19 cellular contexts compared by ENCODE assay signal in genomic region chr7:151768805-151769188, GRCh38.
DNase-seq lines count a peak whose midpoint lies in the region; ATAC-seq lines count a peak whose summit lies in the region.
"Had no signal": no experiment of that assay in that cellular context is flagged by ENCODE, and none has a peak within 500 bp of the region (broad histone marks: within the 10 kb centered on the region; RNA-seq: fewer than 3 reads in every experiment).

No MANE protein-coding gene starts in this region.

- peaks cover 8% of the 10 kb centered on the region for H3K36me3 Mint-ChIP-seq in activated CD8-positive, alpha-beta memory T cell treated with anti-CD3 and anti-CD28 coated beads, Interleukin-2, amount 10 ng/mL, durations not matched to agents 7 days and 5 days
- H3K36me3 Mint-ChIP-seq in activated CD4-positive, alpha-beta memory T cell treated with anti-CD3 and anti-CD28 coated beads for 36 hours, result peaks cover 6% of the 10 kb centered on the region
- peaks cover 4% of the 10 kb centered on the region for H3K36me3 Mint-ChIP-seq in activated naive CD8-positive, alpha-beta T cell treated with anti-CD3 and anti-CD28 coated beads, Interleukin-2, amount 50 U/mL, for 24 hours (ENCODE audit: low read depth)
- H3K36me3 Mint-ChIP-seq in stimulated activated naive B cell treated with anti-CD40 and anti-IgM and Interleukin-4, amounts not matched to agents 10 μg/mL and 1 μg/mL and 100 μg/mL, for 72 hours, result peaks cover 12 to 30% of the 10 kb centered on the region in 2 donors
- H3K36me3 Mint-ChIP-seq: mesothelial cell of epicardium had no signal

- CTCF ChIA-PET in activated CD8-positive, alpha-beta memory T cell treated with anti-CD3 and anti-CD28 coated beads, Interleukin-2, amount 10 ng/mL, durations not matched to agents 7 days and 5 days (lab: Charles Lee), result interaction anchor here (1.3 to 7.9 kb wide), 5 partner anchors 9 to 136 kb away, joined by 4 to 69 read pairs (median 19); no protein-coding TSS in a partner anchor
- CTCF ChIA-PET in activated CD4-positive, alpha-beta memory T cell treated with anti-CD3 and anti-CD28 coated beads for 36 hours (lab: Charles Lee), result interaction anchor here (4.1 to 5.0 kb wide), 2 partner anchors 10 to 14 kb away, joined by 26 to 39 read pairs; no protein-coding TSS in a partner anchor

- H3K4me1 Mint-ChIP-seq in activated CD8-positive, alpha-beta memory T cell treated with anti-CD3 and anti-CD28 coated beads, Interleukin-2, amount 10 ng/mL, durations not matched to agents 7 days and 5 days, result peaks cover 53% of the 10 kb centered on the region
- peaks cover 47% of the 10 kb centered on the region for H3K4me1 Mint-ChIP-seq in activated CD4-positive, alpha-beta memory T cell treated with anti-CD3 and anti-CD28 coated beads for 36 hours (ENCODE audit: low read depth)
- peaks cover 60% of the 10 kb centered on the region for H3K4me1 Mint-ChIP-seq in activated naive CD8-positive, alpha-beta T cell treated with anti-CD3 and anti-CD28 coated beads, Interleukin-2, amount 50 U/mL, for 24 hours
- H3K4me1 Mint-ChIP-seq in stimulated activated naive B cell treated with anti-CD40 and anti-IgM and Interleukin-4, amounts not matched to agents 10 μg/mL and 1 μg/mL and 100 μg/mL, for 72 hours, result peaks cover 5 to 28% of the 10 kb centered on the region in 2 donors
- H3K4me1 Mint-ChIP-seq: mesothelial cell of epicardium had no signal

- intact Hi-C loops in activated CD4-positive, alpha-beta memory T cell treated with anti-CD3 and anti-CD28 coated beads for 36 hours (cut with micrococcal nuclease), result loop anchor here (1.0 kb wide), 4 partner anchors 12 to 168 kb away; no protein-coding TSS in a partner anchor

- DNase-seq in activated CD8-positive, alpha-beta memory T cell treated with anti-CD3 and anti-CD28 coated beads, Interleukin-2, amount 10 ng/mL, durations not matched to agents 7 days and 5 days, result no peak
- DNase-seq in activated CD8-positive, alpha-beta memory T cell treated with anti-CD3 and anti-CD28 coated beads, Interleukin-2, amount 50 U/mL, for 48 hours, result no peak
- DNase-seq in activated CD4-positive, alpha-beta memory T cell treated with anti-CD3 and anti-CD28 coated beads for 36 hours, result no peak
- peak; percentile 20 for DNase-seq in activated naive CD8-positive, alpha-beta T cell treated with anti-CD3 and anti-CD28 coated beads, Interleukin-2, amount 50 U/mL, for 24 hours
- no peak for DNase-seq in stimulated activated naive B cell treated with anti-CD40 and anti-IgM and Interleukin-4, amounts not matched to agents 10 μg/mL and 1 μg/mL and 100 μg/mL, for 72 hours
- no peak for DNase-seq in inferior parietal cortex (ENCODE audit: extremely low spot score)
- DNase-seq in stimulated activated naive CD4-positive, alpha-beta T cell treated with Interleukin-2 at 50 U/mL for 16 hours (lab: John Stamatoyannopoulos, UW), result no peak
- no peak for DNase-seq in SJCRH30
- DNase-seq: amygdala, caudate nucleus, HCEC 1CT, left colon, NCI-H2029 treated with DMSO at 0.1 percent for 48 hours, NCI-H446 treated with DMSO at 0.1 percent for 48 hours, transverse colon had no signal

- peak overlapping the region; percentile 92 for H3K27ac Mint-ChIP-seq in activated CD8-positive, alpha-beta memory T cell treated with anti-CD3 and anti-CD28 coated beads, Interleukin-2, amount 10 ng/mL, durations not matched to agents 7 days and 5 days
- H3K27ac Mint-ChIP-seq in activated CD4-positive, alpha-beta memory T cell treated with anti-CD3 and anti-CD28 coated beads for 36 hours, result peak overlapping the region; percentile 87
- H3K27ac Mint-ChIP-seq in activated naive CD8-positive, alpha-beta T cell treated with anti-CD3 and anti-CD28 coated beads, Interleukin-2, amount 50 U/mL, for 24 hours, result peak overlapping the region; percentile 95
- peak overlapping the region; percentile 67 for H3K27ac Mint-ChIP-seq in stimulated activated naive B cell treated with anti-CD40 and anti-IgM and Interleukin-4, amounts not matched to agents 10 μg/mL and 1 μg/mL and 100 μg/mL, for 72 hours
- H3K27ac Mint-ChIP-seq: mesothelial cell of epicardium had no signal

- no peak for ATAC-seq in activated CD8-positive, alpha-beta memory T cell treated with anti-CD3 and anti-CD28 coated beads, Interleukin-2, amount 10 ng/mL, durations not matched to agents 7 days and 5 days
- ATAC-seq in activated naive CD8-positive, alpha-beta T cell treated with anti-CD3 and anti-CD28 coated beads, Interleukin-2, amount 50 U/mL, for 24 hours, result no peak
- ATAC-seq in stimulated activated naive B cell treated with anti-CD40 and anti-IgM and Interleukin-4, amounts not matched to agents 10 μg/mL and 1 μg/mL and 100 μg/mL, for 72 hours (replicated peaks), result no peak
- ATAC-seq: esophagus mucosa, gastroesophageal sphincter, K562 had no signal

- no peaks in the 10 kb centered on the region for H3K9me3 ChIP-seq in SJCRH30 (replicated peaks)
- H3K9me3 ChIP-seq: gastroesophageal sphincter, transverse colon had no signal

- no peaks in the 10 kb centered on the region for H3K36me3 ChIP-seq in SJCRH30
- H3K36me3 ChIP-seq: gastroesophageal sphincter, transverse colon had no signal

- H3K27ac ChIP-seq in SJCRH30, result no peak overlapping the region
- H3K27ac ChIP-seq: gastroesophageal sphincter had no signal

- POLR2A ChIA-PET in activated CD4-positive, alpha-beta memory T cell treated with anti-CD3 and anti-CD28 coated beads for 36 hours (lab: Charles Lee), result interaction anchor here (1.6 to 1.9 kb wide), 2 partner anchors 11 to 136 kb away, joined by 4 to 7 read pairs; no protein-coding TSS in a partner anchor

- H3K27me3 ChIP-seq in SJCRH30, result no peaks in the 10 kb centered on the region
- H3K27me3 ChIP-seq: gastroesophageal sphincter, transverse colon had no signal

- H3K4me1 ChIP-seq in SJCRH30, result no peaks in the 10 kb centered on the region
- H3K4me1 ChIP-seq: gastroesophageal sphincter, transverse colon had no signal

- no peaks in the 10 kb centered on the region for H3K27me3 Mint-ChIP-seq in activated CD8-positive, alpha-beta memory T cell treated with anti-CD3 and anti-CD28 coated beads, Interleukin-2, amount 10 ng/mL, durations not matched to agents 7 days and 5 days
- H3K27me3 Mint-ChIP-seq in activated CD4-positive, alpha-beta memory T cell treated with anti-CD3 and anti-CD28 coated beads for 36 hours, result no peaks in the 10 kb centered on the region
- no peaks in the 10 kb centered on the region for H3K27me3 Mint-ChIP-seq in activated naive CD8-positive, alpha-beta T cell treated with anti-CD3 and anti-CD28 coated beads, Interleukin-2, amount 50 U/mL, for 24 hours
- H3K27me3 Mint-ChIP-seq in stimulated activated naive B cell treated with anti-CD40 and anti-IgM and Interleukin-4, amounts not matched to agents 10 μg/mL and 1 μg/mL and 100 μg/mL, for 72 hours, result no peaks in the 10 kb centered on the region

- H3K4me3 ChIP-seq in SJCRH30, result no peak overlapping the region
- H3K4me3 ChIP-seq: gastroesophageal sphincter, K562, transverse colon had no signal

- peak overlapping the region; percentile 54 for H3K4me3 Mint-ChIP-seq in activated CD8-positive, alpha-beta memory T cell treated with anti-CD3 and anti-CD28 coated beads, Interleukin-2, amount 10 ng/mL, durations not matched to agents 7 days and 5 days
- peak overlapping the region; percentile 30 for H3K4me3 Mint-ChIP-seq in activated CD4-positive, alpha-beta memory T cell treated with anti-CD3 and anti-CD28 coated beads for 36 hours
- H3K4me3 Mint-ChIP-seq in activated naive CD8-positive, alpha-beta T cell treated with anti-CD3 and anti-CD28 coated beads, Interleukin-2, amount 50 U/mL, for 24 hours, result peak overlapping the region; percentile 72
- H3K4me3 Mint-ChIP-seq in stimulated activated naive B cell treated with anti-CD40 and anti-IgM and Interleukin-4, amounts not matched to agents 10 μg/mL and 1 μg/mL and 100 μg/mL, for 72 hours, result no peak overlapping the region
- H3K4me3 Mint-ChIP-seq: mesothelial cell of epicardium had no signal

- no peaks in the 10 kb centered on the region for H3K9me3 Mint-ChIP-seq in activated CD8-positive, alpha-beta memory T cell treated with anti-CD3 and anti-CD28 coated beads, Interleukin-2, amount 10 ng/mL, durations not matched to agents 7 days and 5 days (ENCODE audit: low read depth)
- peaks cover 4% of the 10 kb centered on the region for H3K9me3 Mint-ChIP-seq in activated CD4-positive, alpha-beta memory T cell treated with anti-CD3 and anti-CD28 coated beads for 36 hours
- H3K9me3 Mint-ChIP-seq in activated naive CD8-positive, alpha-beta T cell treated with anti-CD3 and anti-CD28 coated beads, Interleukin-2, amount 50 U/mL, for 24 hours, result no peaks in the 10 kb centered on the region
- peaks cover 9 to 11% of the 10 kb centered on the region in 2 donors for H3K9me3 Mint-ChIP-seq in stimulated activated naive B cell treated with anti-CD40 and anti-IgM and Interleukin-4, amounts not matched to agents 10 μg/mL and 1 μg/mL and 100 μg/mL, for 72 hours
- H3K9me3 Mint-ChIP-seq: mesothelial cell of epicardium had no signal

Comparison
In these comparisons a context has a peak if more than half of its experiments do, and no peak if none do; other contexts are left out.
1. H3K4me3 Mint-ChIP-seq: peak in activated CD8-positive, alpha-beta memory T cell treated with anti-CD3 and anti-CD28 coated beads, Interleukin-2, amount 10 ng/mL, durations not matched to agents 7 days and 5 days (single experiment), activated CD4-positive, alpha-beta memory T cell treated with anti-CD3 and anti-CD28 coated beads for 36 hours (single experiment) and activated naive CD8-positive, alpha-beta T cell treated with anti-CD3 and anti-CD28 coated beads, Interleukin-2, amount 50 U/mL, for 24 hours (single experiment); none in stimulated activated naive B cell treated with anti-CD40 and anti-IgM and Interleukin-4, amounts not matched to agents 10 μg/mL and 1 μg/mL and 100 μg/mL, for 72 hours (0 of 2).
2. Peak in every context shown above with its lines, with median percentiles within 50 percentile points of each other: H3K27ac Mint-ChIP-seq.